Comparison of ENCODE assay signal across 24 cellular contexts in the genomic region with DNA sequence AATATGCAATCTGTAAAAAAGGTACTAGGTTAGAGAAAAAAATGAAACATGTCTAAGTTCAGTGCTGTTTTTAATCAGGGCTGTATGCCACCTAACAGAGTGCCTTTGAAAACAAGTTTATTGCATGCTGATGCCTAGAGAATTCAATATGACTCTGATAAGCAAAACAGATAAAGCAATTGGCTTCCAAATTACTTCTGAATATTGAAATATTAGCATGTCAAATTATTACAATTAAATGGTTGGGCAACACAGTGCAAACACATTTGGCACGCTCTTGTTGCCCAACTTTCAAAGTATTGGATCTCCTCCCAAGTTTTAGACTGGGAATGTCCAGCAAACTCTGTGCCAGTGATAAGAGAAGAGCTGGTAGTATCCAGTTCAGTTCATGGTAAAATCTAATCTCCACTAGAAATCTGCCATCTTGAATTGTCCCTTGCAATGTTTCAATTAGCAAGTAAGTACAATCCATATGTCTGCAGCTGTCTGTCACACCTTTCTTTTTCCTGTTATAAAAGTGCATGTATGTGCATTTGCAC.
"Had no signal": no experiment of that assay in that cellular context is flagged by ENCODE, and none has a peak within 500 bp of the region (broad histone marks: within the 10 kb centered on the region; RNA-seq: fewer than 3 reads in every experiment).

No MANE protein-coding gene starts in this region.

- H3K4me1 ChIP-seq: esophagus squamous epithelium, foreskin keratinocyte, tibial nerve, uterus had no signal

- H3K9me3 ChIP-seq: esophagus squamous epithelium, tibial nerve, uterus had no signal

- H3K27ac Mint-ChIP-seq: activated naive CD8-positive, alpha-beta T cell treated with anti-CD3 and anti-CD28 coated beads, Interleukin-2, amount 50 U/mL, for 24 hours had no signal

- H3K36me3 ChIP-seq: uterus had no signal

- H3K4me3 Mint-ChIP-seq: activated CD4-positive, alpha-beta memory T cell treated with anti-CD3 and anti-CD28 coated beads for 36 hours; activated naive CD8-positive, alpha-beta T cell treated with anti-CD3 and anti-CD28 coated beads, Interleukin-2, amount 50 U/mL, for 24 hours had no signal

- H3K27ac ChIP-seq: esophagus squamous epithelium, foreskin keratinocyte, skin epidermis, tibial nerve, uterus, VCaP had no signal

- H3K4me3 ChIP-seq: esophagus squamous epithelium, lung, skin epidermis, tibial nerve, uterus had no signal

- H3K9me3 Mint-ChIP-seq: activated CD4-positive, alpha-beta memory T cell treated with anti-CD3 and anti-CD28 coated beads for 36 hours had no signal

- DNase-seq: activated CD4-positive, alpha-beta memory T cell treated with anti-CD3 and anti-CD28 coated beads for 36 hours; activated CD4-positive, alpha-beta T cell treated with anti-CD3 and anti-CD28 coated beads for 1 hour; activated naive CD4-positive, alpha-beta T cell; activated naive CD8-positive, alpha-beta T cell treated with anti-CD3 and anti-CD28 coated beads, Interleukin-2, amount 50 U/mL, for 24 hours; activated T-cell treated with anti-CD3 and anti-CD28 coated beads, Interleukin-2, amount 50 U/mL, for 48 hours; aorta; cerebellar nuclear complex; effector CD8-positive, alpha-beta T cell; esophagus squamous epithelium; foreskin keratinocyte; glutamatergic neuron; kidney glomerular epithelial cell; retina; stimulated activated CD4-positive, alpha-beta T cell treated with anti-CD3 and anti-CD28 coated beads, Interleukin-15, amount 100 ng/mL, for 24 hours; stimulated activated CD4-positive, alpha-beta T cell treated with anti-CD3 and anti-CD28 coated beads, Interleukin-4, amount 100 ng/mL, for 24 hours; stimulated activated naive CD4-positive, alpha-beta T cell treated with Interleukin-2 at 50 U/mL for 16 hours; substantia nigra; T1000; uterus had no signal

- H3K27me3 Mint-ChIP-seq: activated CD4-positive, alpha-beta memory T cell treated with anti-CD3 and anti-CD28 coated beads for 36 hours; activated naive CD8-positive, alpha-beta T cell treated with anti-CD3 and anti-CD28 coated beads, Interleukin-2, amount 50 U/mL, for 24 hours had no signal

- H3K27me3 ChIP-seq: esophagus squamous epithelium, foreskin keratinocyte, tibial nerve, uterus had no signal

- ATAC-seq: activated naive CD8-positive, alpha-beta T cell treated with anti-CD3 and anti-CD28 coated beads, Interleukin-2, amount 50 U/mL, for 24 hours; foreskin keratinocyte had no signal

- FAIRE-seq: endothelial cell of umbilical vein had no signal
